Comparison of ENCODE assay signal across 21 cellular contexts in genomic region chr17:2936771-2937321, GRCh38.
DNase-seq lines count a peak whose midpoint lies in the region; ATAC-seq and TF ChIP-seq lines count a peak whose summit lies in the region.
"Had no signal": no experiment of that assay in that cellular context is flagged by ENCODE, and none has a peak within 500 bp of the region (broad histone marks: within the 10 kb centered on the region; RNA-seq: fewer than 3 reads in every experiment).

No MANE protein-coding gene starts in this region.

- no peak overlapping the region for H3K4me3 Mint-ChIP-seq in stimulated activated memory B cell treated with anti-CD40 and anti-IgM and Interleukin-4, amounts not matched to agents 10 μg/mL and 1 μg/mL and 100 μg/mL, for 72 hours
- no peak overlapping the region for H3K4me3 Mint-ChIP-seq in CD8-positive, alpha-beta T cell
- H3K4me3 Mint-ChIP-seq: B cell; CD4-positive, alpha-beta T cell had no signal

- H3K4me2 ChIP-seq in GM23248 (ENCODE audit: unreplicated experiment) (no peak overlapping the region), OCI-LY3 (ENCODE audit: low read length) (peak overlapping the region; percentile 48)

- ATAC-seq in stimulated activated memory B cell treated with anti-CD40 and anti-IgM and Interleukin-4, amounts not matched to agents 10 μg/mL and 1 μg/mL and 100 μg/mL, for 72 hours = no peak
- ATAC-seq in CD8-positive, alpha-beta T cell = no peak

- no peaks in the 10 kb centered on the region for H3K9me3 Mint-ChIP-seq in stimulated activated memory B cell treated with anti-CD40 and anti-IgM and Interleukin-4, amounts not matched to agents 10 μg/mL and 1 μg/mL and 100 μg/mL, for 72 hours
- no peaks in the 10 kb centered on the region for H3K9me3 Mint-ChIP-seq in CD8-positive, alpha-beta T cell
- H3K9me3 Mint-ChIP-seq: CD4-positive, alpha-beta T cell had no signal

- POLR2A ChIA-PET in CD8-positive, alpha-beta T cell (lab: Charles Lee) = interaction anchor here (0.5 kb wide), 1 partner anchor 1296 kb away, joined by 3 read pairs; no protein-coding TSS in a partner anchor
- POLR2A ChIA-PET in RWPE1 (lab: Yijun Ruan, JAX; ENCODE audit: low non-redundant PET) = no interaction called here

- H3K36me3 ChIP-seq in GM23248 (ENCODE audit: low read depth) (no peaks in the 10 kb centered on the region), OCI-LY3 (replicated peaks; ENCODE audit: low read depth, low read length) (no peaks in the 10 kb centered on the region), endocrine pancreas (ENCODE audit: control insufficient read depth, insufficient read depth, low read length) (no peaks in the 10 kb centered on the region)
- H3K36me3 ChIP-seq in CD8-positive, alpha-beta T cell (ENCODE audit: insufficient read depth, low read length) = no peaks in the 10 kb centered on the region
- H3K36me3 ChIP-seq: HAP-1 had no signal

- H3K4me3 ChIP-seq in GM23248 = no peak overlapping the region
- no peak overlapping the region for H3K4me3 ChIP-seq in OCI-LY3 (ENCODE audit: low read length)
- no peak overlapping the region for H3K4me3 ChIP-seq in endocrine pancreas (ENCODE audit: control insufficient read depth, insufficient read depth, low read length)
- no peak overlapping the region for H3K4me3 ChIP-seq in CD8-positive, alpha-beta T cell (ENCODE audit: low read depth, low read length)
- H3K4me3 ChIP-seq: HAP-1 had no signal

- no peaks in the 10 kb centered on the region for H3K9me2 ChIP-seq in GM23248 (ENCODE audit: insufficient read depth)

- in situ Hi-C loops in GM23248 (cut with MboI) = no loop called here

- intact Hi-C loops in CD8-positive, alpha-beta T cell (cut with DNase I, micrococcal nuclease) = no loop called here

- DNase-seq in GM23248 = peak; percentile 22
- no peak for DNase-seq in CD8-positive, alpha-beta T cell
- no peak for DNase-seq in RWPE1 (ENCODE audit: low spot score)
- DNase-seq in erythroblast (lab: John Stamatoyannopoulos, UW) = no peak
- DNase-seq: CD4-positive, alpha-beta T cell; DMS153; GDM1; MM.1S; NCI-H1092; NCI-H1436 treated with DMSO at 0.1 percent for 48 hours; NCI-H2081; NCI-H2171 treated with DMSO at 0.1 percent for 48 hours; NCI-H446 treated with DMSO at 0.1 percent for 48 hours; PC-3; RPMI8226; SIG-M5 had no signal

- H3K79me2 ChIP-seq in GM23248 (ENCODE audit: insufficient read depth) (no peaks in the 10 kb centered on the region), OCI-LY3 (ENCODE audit: low read length) (no peaks in the 10 kb centered on the region)

- H3K27me3 Mint-ChIP-seq in stimulated activated memory B cell treated with anti-CD40 and anti-IgM and Interleukin-4, amounts not matched to agents 10 μg/mL and 1 μg/mL and 100 μg/mL, for 72 hours = peaks cover 13% of the 10 kb centered on the region
- no peaks in the 10 kb centered on the region for H3K27me3 Mint-ChIP-seq in CD8-positive, alpha-beta T cell (ENCODE audit: low read depth)
- H3K27me3 Mint-ChIP-seq: CD4-positive, alpha-beta T cell had no signal

- 14 to 21% methylated on average over 7 of the region's 7 CpGs for WGBS in GM23248 (ENCODE audit: low coverage in 1 of 2, low lambda C conversion rate in 2 of 2, missing lambda C conversion rate in 2 of 2), 2 experiments

- TF ChIP-seq CTCF in OCI-LY3 (IDR thresholded peaks at IDR 0.05; ENCODE audit: low read depth, low read length) (no peak), RWPE1 (conservative IDR thresholded peaks at IDR 0.05; ENCODE audit: low read depth) (no peak)
- TF ChIP-seq CTCF in CD8-positive, alpha-beta T cell (IDR thresholded peaks at IDR 0.05) = no peak

- H4K20me1 ChIP-seq in GM23248 (ENCODE audit: insufficient read depth) (no peaks in the 10 kb centered on the region), OCI-LY3 (ENCODE audit: insufficient read depth, low read length) (no peaks in the 10 kb centered on the region)

- peaks cover 10% of the 10 kb centered on the region for H3K36me3 Mint-ChIP-seq in stimulated activated memory B cell treated with anti-CD40 and anti-IgM and Interleukin-4, amounts not matched to agents 10 μg/mL and 1 μg/mL and 100 μg/mL, for 72 hours
- peaks cover 6% of the 10 kb centered on the region for H3K36me3 Mint-ChIP-seq in CD8-positive, alpha-beta T cell

- H3K27me3 ChIP-seq in GM23248 (replicated peaks; ENCODE audit: insufficient read depth) (no peaks in the 10 kb centered on the region), OCI-LY3 (ENCODE audit: low read depth, low read length) (peaks cover 4% of the 10 kb centered on the region; the same call in 1 of the 2 replicates), endocrine pancreas (ENCODE audit: control insufficient read depth, insufficient read depth, low read length) (no peaks in the 10 kb centered on the region)
- H3K27me3 ChIP-seq in CD8-positive, alpha-beta T cell (ENCODE audit: insufficient read depth, low read length) = no peaks in the 10 kb centered on the region

- H2AFZ ChIP-seq in GM23248 (no peak overlapping the region), OCI-LY3 (ENCODE audit: low read depth, low read length) (peak overlapping the region; percentile 17; the same call in 1 of the 2 replicates)

- CTCF ChIA-PET in CD8-positive, alpha-beta T cell (lab: Charles Lee) = no interaction called here
- CTCF ChIA-PET in RWPE1 (lab: Yijun Ruan, JAX) = interaction anchor here (0.5 to 1.4 kb wide), 3 partner anchors 76 to 120 kb away, joined by 3 to 4 read pairs (median 4); no protein-coding TSS in a partner anchor

- H3K9me3 ChIP-seq in GM23248 (ENCODE audit: low read depth) (no peaks in the 10 kb centered on the region), OCI-LY3 (ENCODE audit: insufficient read depth, low read length) (no peaks in the 10 kb centered on the region), endocrine pancreas (ENCODE audit: control insufficient read depth, low read length) (no peaks in the 10 kb centered on the region)
- H3K9me3 ChIP-seq in CD8-positive, alpha-beta T cell (ENCODE audit: low read length) = no peaks in the 10 kb centered on the region
- H3K9me3 ChIP-seq: HAP-1 had no signal

- no peak overlapping the region for H3K27ac ChIP-seq in GM23248
- H3K27ac ChIP-seq in OCI-LY3 (ENCODE audit: low read length) = no peak overlapping the region
- H3K27ac ChIP-seq in CD8-positive, alpha-beta T cell (ENCODE audit: low read depth, low read length) = no peak overlapping the region
- no peak overlapping the region for H3K27ac ChIP-seq in RWPE1

- no peak for TF ChIP-seq POLR2A in erythroblast (IDR thresholded peaks at IDR 0.05; ENCODE audit: low read length)

- H3K9ac ChIP-seq in GM23248 (no peak overlapping the region), OCI-LY3 (ENCODE audit: low read length) (peak overlapping the region; percentile 20; the same call in 1 of the 2 replicates), endocrine pancreas (ENCODE audit: control insufficient read depth, insufficient read depth, low read length) (peak overlapping the region; percentile 14)

- H3K4me1 Mint-ChIP-seq in stimulated activated memory B cell treated with anti-CD40 and anti-IgM and Interleukin-4, amounts not matched to agents 10 μg/mL and 1 μg/mL and 100 μg/mL, for 72 hours = peaks cover 26% of the 10 kb centered on the region
- H3K4me1 Mint-ChIP-seq in CD8-positive, alpha-beta T cell (ENCODE audit: low read depth) = peaks cover 6% of the 10 kb centered on the region

- peak overlapping the region; percentile 14 for H3K27ac Mint-ChIP-seq in stimulated activated memory B cell treated with anti-CD40 and anti-IgM and Interleukin-4, amounts not matched to agents 10 μg/mL and 1 μg/mL and 100 μg/mL, for 72 hours
- no peak overlapping the region for H3K27ac Mint-ChIP-seq in CD8-positive, alpha-beta T cell
- H3K27ac Mint-ChIP-seq: B cell; CD4-positive, alpha-beta T cell had no signal

- no peaks in the 10 kb centered on the region for H3F3A ChIP-seq in GM23248 (ENCODE audit: insufficient read depth)

- H3K4me1 ChIP-seq in GM23248 (ENCODE audit: insufficient read depth) (no peaks in the 10 kb centered on the region), OCI-LY3 (ENCODE audit: low read length) (peaks cover 39% of the 10 kb centered on the region), endocrine pancreas (ENCODE audit: control insufficient read depth, insufficient read depth, low read length) (peaks cover 6% of the 10 kb centered on the region)
- no peaks in the 10 kb centered on the region for H3K4me1 ChIP-seq in CD8-positive, alpha-beta T cell (ENCODE audit: insufficient read depth, low read length)
- H3K4me1 ChIP-seq: HAP-1 had no signal
